ENCODE assay signal across 8 cellular contexts in genomic region chr19:49331616-49332055, GRCh38. TPM values are rescaled to one million over a fixed set of nuclear protein-coding genes. Genes with fewer than 3 reads are reported as not detected.
DNase-seq lines count a peak whose midpoint lies in the region; ATAC-seq lines count a peak whose summit lies in the region.

No MANE protein-coding gene starts in this region.

- H3K9me3 ChIP-seq in adipocyte (ENCODE audit: control insufficient read depth, low read length) = no peaks in the 10 kb centered on the region
- H3K9me3 ChIP-seq in iPS-20b (ENCODE audit: insufficient read depth, low read depth, low read length) = no peaks in the 10 kb centered on the region

- H3K9ac ChIP-seq in adipocyte (ENCODE audit: low read length) = no peak overlapping the region
- peak overlapping the region; percentile 32; the same call in 1 of the 2 replicates for H3K9ac ChIP-seq in iPS-20b (ENCODE audit: low read depth, low read length)

- H3K4me3 ChIP-seq in adipocyte (ENCODE audit: low read length) (no peak overlapping the region), iPS-20b (ENCODE audit: low read length) (no peak overlapping the region)

- H3K4me1 ChIP-seq in adipocyte (ENCODE audit: control insufficient read depth, insufficient read depth, low read length) (no peaks in the 10 kb centered on the region), iPS-20b (ENCODE audit: insufficient read depth, low read length) (no peaks in the 10 kb centered on the region)

- H3K27ac ChIP-seq in iPS-20b (ENCODE audit: low read length) = no peak overlapping the region

- H3K27me3 ChIP-seq in adipocyte (replicated peaks; ENCODE audit: control insufficient read depth, insufficient read depth, low read length) = no peaks in the 10 kb centered on the region
- peaks cover 9% of the 10 kb centered on the region for H3K27me3 ChIP-seq in iPS-20b (ENCODE audit: insufficient read depth, low read length)

- no peaks in the 10 kb centered on the region for H3K36me3 ChIP-seq in adipocyte (ENCODE audit: control insufficient read depth, insufficient read depth, low read length, severe bottlenecking)
- H3K36me3 ChIP-seq in iPS-20b (ENCODE audit: insufficient read depth, low read depth, low read length) = no peaks in the 10 kb centered on the region

- DNase-seq in AG08395 (ENCODE audit: low spot score) (peak; percentile 62), HT1080 (ENCODE audit: low read depth) (peak; percentile 53), SKM-1 (lab: John Stamatoyannopoulos, UW; ENCODE audit: unreplicated experiment) (peak; percentile 31), adipocyte (ENCODE audit: low read depth) (peak; percentile 23), ureter (ENCODE audit: low spot score) (no peak)
- peak; percentile 32 to 52 for DNase-seq in stimulated activated CD8-positive, alpha-beta memory T cell treated with anti-CD3 and anti-CD28 coated beads, Interleukin-15, amount 100 ng/mL, for 48 hours (ENCODE audit: low read depth in 2 of 2)

- peak; percentile 62 for ATAC-seq in GM18873 (IDR thresholded peaks at IDR 0.05; ENCODE audit: low FRiP score, unreplicated experiment)

RNA-seq across cellular contexts. Expression of gene CD37, which starts 3.6 kb away (rescaled TPM):
- not detected in 2 replicates for total RNA-seq in HT1080 (2014; rRNA removed; shearing (Covaris generic))
- 0.02 TPM in 1 of 2 replicates, not detected in the other for polyA plus RNA-seq in HT1080 (2015; cell fraction: cytosol; rRNA removed)
- polyA plus RNA-seq in HT1080 (2015; cell fraction: nucleus; rRNA removed) = not detected in 2 replicates
- 11.0 TPM for total RNA-seq in ureter

RNA-seq across cellular contexts. Expression of gene SLC6A16, which starts 6.6 kb away (rescaled TPM):
- not detected in 2 replicates for total RNA-seq in HT1080 (2014; rRNA removed; shearing (Covaris generic))
- polyA plus RNA-seq in HT1080 (2015; cell fraction: cytosol; rRNA removed) = 0.05 and 0.15 TPM in 2 replicates
- polyA plus RNA-seq in HT1080 (2015; cell fraction: nucleus; rRNA removed) = 0.10 TPM in 1 of 2 replicates, not detected in the other
- 2.2 TPM for total RNA-seq in ureter

RNA-seq across cellular contexts. Expression of gene TEAD2, which starts 30.6 kb away (rescaled TPM):
- total RNA-seq in HT1080 (2014; rRNA removed; shearing (Covaris generic)) = 6.5 and 7.6 TPM in 2 replicates
- polyA plus RNA-seq in HT1080 (2015; cell fraction: cytosol; rRNA removed) = 1.9 and 2.2 TPM in 2 replicates
- polyA plus RNA-seq in HT1080 (2015; cell fraction: nucleus; rRNA removed) = 1.5 and 1.6 TPM in 2 replicates
- 22.9 TPM for total RNA-seq in ureter

RNA-seq across cellular contexts. Expression of gene DKKL1, which starts 32.0 kb away (rescaled TPM):
- not detected in 2 replicates for total RNA-seq in HT1080 (2014; rRNA removed; shearing (Covaris generic))
- not detected in 2 replicates for polyA plus RNA-seq in HT1080 (2015; cell fraction: cytosol; rRNA removed)
- not detected in 2 replicates for polyA plus RNA-seq in HT1080 (2015; cell fraction: nucleus; rRNA removed)
- total RNA-seq in ureter = 0.62 TPM

RNA-seq across cellular contexts. Expression of gene KASH5, which starts 56.4 kb away (rescaled TPM):
- not detected in 2 replicates for total RNA-seq in HT1080 (2014; rRNA removed; shearing (Covaris generic))
- polyA plus RNA-seq in HT1080 (2015; cell fraction: cytosol; rRNA removed) = not detected in 2 replicates
- not detected in 2 replicates for polyA plus RNA-seq in HT1080 (2015; cell fraction: nucleus; rRNA removed)
- not detected for total RNA-seq in ureter

Comparison
In these comparisons a context has a peak if more than half of its experiments do, and no peak if none do; other contexts are left out.
1. RNA of gene CD37, which starts 3.6 kb away (total RNA-seq): 11.0 TPM in ureter (single experiment); not detected in HT1080; every median in the first group is over 10 times any median in the second.